ENCODE assay signal across 8 cellular contexts in the genomic region with DNA sequence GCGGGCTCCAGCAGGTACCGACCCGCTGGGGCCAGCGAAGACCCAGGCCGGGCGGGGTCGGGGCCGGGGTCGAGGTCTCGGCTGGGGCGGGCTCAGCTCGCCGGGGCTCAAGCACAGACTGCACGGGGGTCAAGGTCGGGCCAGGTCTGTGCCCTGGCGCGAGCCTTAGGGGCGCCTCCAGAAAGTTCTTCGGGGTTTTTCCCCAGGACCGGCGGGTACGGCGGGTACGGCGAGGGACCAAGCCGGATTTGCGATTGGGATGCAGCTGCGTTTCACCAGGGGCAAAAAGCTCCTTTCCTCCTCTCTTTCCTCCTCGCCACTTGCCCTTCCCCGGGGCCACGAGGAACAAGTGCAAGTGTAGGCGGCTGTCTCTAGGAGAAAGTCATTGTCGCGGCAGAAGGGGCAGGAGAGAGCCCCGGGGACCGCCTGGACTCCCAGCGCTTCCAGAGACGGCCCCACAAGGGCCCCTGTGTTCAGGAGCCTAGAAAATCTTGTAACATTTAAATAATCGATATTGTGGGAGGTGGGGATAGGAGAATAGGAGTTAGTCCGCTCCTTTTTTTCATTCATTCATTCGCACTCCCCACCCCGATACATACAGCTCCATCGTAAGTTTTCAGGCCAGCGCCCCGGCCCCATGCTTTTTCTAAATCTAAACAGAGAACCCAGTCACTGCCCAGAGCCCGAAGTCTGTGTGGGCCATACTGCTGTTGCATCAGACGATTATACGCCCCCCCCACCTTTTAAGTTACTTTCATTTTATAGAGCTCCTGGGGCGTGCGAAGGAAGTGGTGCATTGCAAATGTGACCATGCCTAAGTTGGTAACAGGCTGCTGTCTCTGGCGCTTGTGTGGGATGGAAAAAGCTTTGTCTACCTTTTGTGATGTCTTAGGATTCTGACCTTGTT. TPM values are rescaled to one million over a fixed set of nuclear protein-coding genes. Genes with fewer than 3 reads are reported as not detected.
DNase-seq lines count a peak whose midpoint lies in the region; ATAC-seq, FAIRE-seq and TF ChIP-seq lines count a peak whose summit lies in the region.

No MANE protein-coding gene starts in this region.

- no peak for TF ChIP-seq CTCF in prostate gland (IDR thresholded peaks at IDR 0.05)

- peak; percentile 33 for TF ChIP-seq POLR2A in prostate gland (IDR thresholded peaks at IDR 0.05)

- peak; percentile 61 for FAIRE-seq in RCC 7860 (lab: Jason Lieb, UNC)

- H3K27me3 ChIP-seq in prostate gland (replicated peaks; ENCODE audit: insufficient read depth): no peaks in the 10 kb centered on the region

- ATAC-seq in GM21423 (IDR thresholded peaks at IDR 0.05; ENCODE audit: unreplicated experiment): peak; percentile 34
- peak; percentile 28 for ATAC-seq in activated T-helper 17 cell treated with anti-CD3 and anti-CD28 coated beads, Interleukin-2, amount 50 U/mL, for 72 hours (replicated peaks)

- H3K4me3 Mint-ChIP-seq in activated T-helper 17 cell treated with anti-CD3 and anti-CD28 coated beads, Interleukin-2, amount 50 U/mL, for 72 hours: peak overlapping the region; percentile 96

- DNase-seq in DMS153 (lab: John Stamatoyannopoulos, UW) (peak; percentile 12), HuH-7.5 (ENCODE audit: low spot score) (peak; percentile 31), RCC 7860 (ENCODE audit: low spot score) (peak; percentile 76), glomerular visceral epithelial cell (ENCODE audit: extremely low spot score) (peak; percentile 93), prostate gland (ENCODE audit: low spot score) (peak; percentile 33), occipital lobe (lab: John Stamatoyannopoulos, UW) (no peak)

- H3K4me3 ChIP-seq in prostate gland: peak overlapping the region; percentile 50 to 52

- peaks cover 3% of the 10 kb centered on the region for H3K9me3 Mint-ChIP-seq in activated T-helper 17 cell treated with anti-CD3 and anti-CD28 coated beads, Interleukin-2, amount 50 U/mL, for 72 hours

- no peaks in the 10 kb centered on the region for H3K4me1 ChIP-seq in prostate gland (replicated peaks)

- H3K27ac ChIP-seq in prostate gland: peak overlapping the region; percentile 84 to 95

- intact Hi-C loops in prostate gland (cut with DNase I): no loop called here

- H3K27me3 Mint-ChIP-seq in activated T-helper 17 cell treated with anti-CD3 and anti-CD28 coated beads, Interleukin-2, amount 50 U/mL, for 72 hours: no peaks in the 10 kb centered on the region

- peaks cover 34% of the 10 kb centered on the region for H3K4me1 Mint-ChIP-seq in activated T-helper 17 cell treated with anti-CD3 and anti-CD28 coated beads, Interleukin-2, amount 50 U/mL, for 72 hours

- no peaks in the 10 kb centered on the region for H3K36me3 ChIP-seq in prostate gland

- H3K9me3 ChIP-seq in prostate gland: no peaks in the 10 kb centered on the region

- peak overlapping the region; percentile 99 for H3K27ac Mint-ChIP-seq in activated T-helper 17 cell treated with anti-CD3 and anti-CD28 coated beads, Interleukin-2, amount 50 U/mL, for 72 hours

- 1% methylated on average over 49 of the region's 51 CpGs for WGBS in prostate gland

- H3K36me3 Mint-ChIP-seq in activated T-helper 17 cell treated with anti-CD3 and anti-CD28 coated beads, Interleukin-2, amount 50 U/mL, for 72 hours (ENCODE audit: low read depth): peaks cover 61% of the 10 kb centered on the region

RNA-seq across cellular contexts. Expression of a gene that starts 0.7 kb away (rescaled TPM):
- 10 to 100 TPM; 62.7 to 83.1 TPM for total RNA-seq in activated T-helper 17 cell treated with anti-CD3 and anti-CD28 coated beads, Interleukin-2, amount 50 U/mL, for 72 hours
- total RNA-seq in prostate gland: 1 to 10 TPM; 2.1 to 4.1 TPM
- 1.4 TPM for total RNA-seq in occipital lobe

Comparison
In these comparisons a context has a peak if more than half of its experiments do, and no peak if none do; other contexts are left out.
1. RNA of a gene that starts 0.7 kb away (total RNA-seq): 62.7 to 83.1 TPM in activated T-helper 17 cell treated with anti-CD3 and anti-CD28 coated beads, Interleukin-2, amount 50 U/mL, for 72 hours; 2.1 to 4.1 TPM in prostate gland and 1.4 TPM in occipital lobe (single experiment); every median in the first group is over 10 times any median in the second.